Comparison of ENCODE assay signal across 21 cellular contexts in genomic region chr9:131473198-131473885, GRCh38. TPM values are rescaled to one million over a fixed set of nuclear protein-coding genes. Genes with fewer than 3 reads are reported as not detected.
DNase-seq lines count a peak whose midpoint lies in the region; ATAC-seq and TF ChIP-seq lines count a peak whose summit lies in the region.
"Had no signal": no experiment of that assay in that cellular context is flagged by ENCODE, and none has a peak within 500 bp of the region (broad histone marks: within the 10 kb centered on the region; RNA-seq: fewer than 3 reads in every experiment).

No MANE protein-coding gene starts in this region.

- peaks cover 100% of the 10 kb centered on the region for H3K36me3 ChIP-seq in lower lobe of right lung

- H3K4me3 Mint-ChIP-seq in activated naive CD4-positive, alpha-beta T cell treated with anti-CD3 and anti-CD28 coated beads, Interleukin-2, amount 10 ng/mL, durations not matched to agents 7 days and 5 days, result no peak overlapping the region
- no peak overlapping the region for H3K4me3 Mint-ChIP-seq in WTC11
- no peak overlapping the region for H3K4me3 Mint-ChIP-seq in stimulated activated effector memory CD8-positive, alpha-beta T cell treated with anti-CD3 and anti-CD28 coated beads, Interleukin-12 subunit alpha, Interleukin-12 subunit beta, amount 100 ng/mL, for 72 hours

- no peaks in the 10 kb centered on the region for H3K9me3 Mint-ChIP-seq in activated naive CD4-positive, alpha-beta T cell treated with anti-CD3 and anti-CD28 coated beads, Interleukin-2, amount 10 ng/mL, durations not matched to agents 7 days and 5 days
- no peaks in the 10 kb centered on the region for H3K9me3 Mint-ChIP-seq in WTC11
- no peaks in the 10 kb centered on the region for H3K9me3 Mint-ChIP-seq in stimulated activated effector memory CD8-positive, alpha-beta T cell treated with anti-CD3 and anti-CD28 coated beads, Interleukin-12 subunit alpha, Interleukin-12 subunit beta, amount 100 ng/mL, for 72 hours
- H3K9me3 Mint-ChIP-seq: IgD-negative memory B cell had no signal

- peaks cover 3% of the 10 kb centered on the region for H3K4me1 Mint-ChIP-seq in activated naive CD4-positive, alpha-beta T cell treated with anti-CD3 and anti-CD28 coated beads, Interleukin-2, amount 10 ng/mL, durations not matched to agents 7 days and 5 days
- H3K4me1 Mint-ChIP-seq in WTC11, result no peaks in the 10 kb centered on the region
- H3K4me1 Mint-ChIP-seq in stimulated activated effector memory CD8-positive, alpha-beta T cell treated with anti-CD3 and anti-CD28 coated beads, Interleukin-12 subunit alpha, Interleukin-12 subunit beta, amount 100 ng/mL, for 72 hours, result peaks cover 12% of the 10 kb centered on the region

- H3K4me1 ChIP-seq in lower lobe of right lung, result no peaks in the 10 kb centered on the region
- H3K4me1 ChIP-seq: Peyer's patch, testis had no signal

- intact Hi-C loops in lower lobe of right lung (cut with DNase I), result no loop called here
- intact Hi-C loops in left colon (cut with DNase I, micrococcal nuclease), result loop anchor here in 1 of 2 donors (10.0 kb wide), 1 partner anchor 109 kb away; no protein-coding TSS in a partner anchor

- peak; percentile 16 for DNase-seq in activated naive CD4-positive, alpha-beta T cell treated with anti-CD3 and anti-CD28 coated beads, Interleukin-2, amount 10 ng/mL, durations not matched to agents 7 days and 5 days
- DNase-seq in activated naive CD4-positive, alpha-beta T cell treated with Interleukin-2 at 50 U/mL for 16 hours, result no peak
- DNase-seq in WTC11 (ENCODE audit: low spot score) (no peak), lower lobe of right lung (peak; percentile 9), left colon (no peak), LoVo (ENCODE audit: low spot score) (no peak), GM10248 (ENCODE audit: extremely low spot score) (no peak)
- DNase-seq in stimulated activated effector memory CD8-positive, alpha-beta T cell treated with anti-CD3 and anti-CD28 coated beads, Interleukin-12 subunit alpha, Interleukin-12 subunit beta, amount 100 ng/mL, for 72 hours (ENCODE audit: low spot score in 2 of 2), result no peak
- DNase-seq: anterior cingulate cortex; cerebellar nuclear complex; effector CD4-positive, alpha-beta T cell; gastrocnemius medialis; NCI-H1417 treated with DMSO at 0.1 percent for 48 hours; NCI-H2107; NCI-H510A; occipital lobe; testis had no signal

- H3K4me3 ChIP-seq in lower lobe of right lung, result no peak overlapping the region
- H3K4me3 ChIP-seq: gastrocnemius medialis, Peyer's patch, testis had no signal

- ATAC-seq in WTC11 (no peak), lower lobe of right lung (no peak), left colon (no peak)
- ATAC-seq in stimulated activated effector memory CD8-positive, alpha-beta T cell treated with anti-CD3 and anti-CD28 coated beads, Interleukin-12 subunit alpha, Interleukin-12 subunit beta, amount 100 ng/mL, for 72 hours, result no peak
- ATAC-seq: esophagus mucosa, gastrocnemius medialis had no signal

- H3K27me3 ChIP-seq in lower lobe of right lung (ENCODE audit: low read depth), result no peaks in the 10 kb centered on the region
- H3K27me3 ChIP-seq: gastrocnemius medialis, Peyer's patch, testis had no signal

- no peak overlapping the region for H3K27ac ChIP-seq in lower lobe of right lung
- H3K27ac ChIP-seq: C4-2B, gastrocnemius medialis, Peyer's patch, testis had no signal

- H3K27ac Mint-ChIP-seq in activated naive CD4-positive, alpha-beta T cell treated with anti-CD3 and anti-CD28 coated beads, Interleukin-2, amount 10 ng/mL, durations not matched to agents 7 days and 5 days, result no peak overlapping the region
- H3K27ac Mint-ChIP-seq in WTC11, result 0 out of 2 replicates have a peak overlapping the region, but pooled peaks have one; percentile 33
- peak overlapping the region; percentile 7 for H3K27ac Mint-ChIP-seq in stimulated activated effector memory CD8-positive, alpha-beta T cell treated with anti-CD3 and anti-CD28 coated beads, Interleukin-12 subunit alpha, Interleukin-12 subunit beta, amount 100 ng/mL, for 72 hours

- H3K36me3 Mint-ChIP-seq in activated naive CD4-positive, alpha-beta T cell treated with anti-CD3 and anti-CD28 coated beads, Interleukin-2, amount 10 ng/mL, durations not matched to agents 7 days and 5 days, result peaks cover 62% of the 10 kb centered on the region
- peaks cover 80% of the 10 kb centered on the region for H3K36me3 Mint-ChIP-seq in WTC11
- H3K36me3 Mint-ChIP-seq in stimulated activated effector memory CD8-positive, alpha-beta T cell treated with anti-CD3 and anti-CD28 coated beads, Interleukin-12 subunit alpha, Interleukin-12 subunit beta, amount 100 ng/mL, for 72 hours, result peaks cover 98% of the 10 kb centered on the region

- TF ChIP-seq CTCF in WTC11 (IDR thresholded peaks at IDR 0.05) (no peak), lower lobe of right lung (IDR thresholded peaks at IDR 0.05) (no peak), GM10248 (IDR thresholded peaks at IDR 0.05; ENCODE audit: control extremely low read depth, extremely low read depth, low read depth, missing control alignments) (no peak)

- no peaks in the 10 kb centered on the region for H3K9me3 ChIP-seq in lower lobe of right lung
- H3K9me3 ChIP-seq: gastrocnemius medialis, Peyer's patch, testis had no signal

- no peaks in the 10 kb centered on the region for H3K27me3 Mint-ChIP-seq in activated naive CD4-positive, alpha-beta T cell treated with anti-CD3 and anti-CD28 coated beads, Interleukin-2, amount 10 ng/mL, durations not matched to agents 7 days and 5 days
- H3K27me3 Mint-ChIP-seq in WTC11 (ENCODE audit: low read depth), result no peaks in the 10 kb centered on the region; the same call in 1 of the 2 replicates
- H3K27me3 Mint-ChIP-seq: IgD-negative memory B cell had no signal

- POLR2A ChIA-PET in WTC11 (lab: Charles Lee) (no interaction called here), GM10248 (lab: Yijun Ruan, JAX) (no interaction called here)

- CTCF ChIA-PET in activated naive CD4-positive, alpha-beta T cell treated with anti-CD3 and anti-CD28 coated beads, Interleukin-2, amount 10 ng/mL, durations not matched to agents 7 days and 5 days (lab: Charles Lee), result interaction anchor here (0.8 to 1.7 kb wide), 3 partner anchors 36 to 67 kb away, joined by 3 to 8 read pairs (median 3); no protein-coding TSS in a partner anchor
- CTCF ChIA-PET in WTC11 (lab: Charles Lee) (no interaction called here), GM10248 (lab: Yijun Ruan, JAX) (interaction anchor here (1.1 kb wide), 1 partner anchor 90 kb away, joined by 3 read pairs; no protein-coding TSS in a partner anchor)

TF ChIP-seq in WTC11, 78 proteins besides CTCF, POLR2A, EP300 and RAD21:
- TF ChIP-seq, protein P1, sequence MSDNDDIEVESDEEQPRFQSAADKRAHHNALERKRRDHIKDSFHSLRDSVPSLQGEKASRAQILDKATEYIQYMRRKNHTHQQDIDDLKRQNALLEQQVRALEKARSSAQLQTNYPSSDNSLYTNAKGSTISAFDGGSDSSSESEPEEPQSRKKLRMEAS (CRISPR knock-in tag; IDR thresholded peaks at IDR 0.05), result no peak
- TF ChIP-seq ELF4 (CRISPR knock-in tag; IDR thresholded peaks at IDR 0.05; ENCODE audit: low read depth) (no peak), ZNF317 (CRISPR knock-in tag; IDR thresholded peaks at IDR 0.05; ENCODE audit: borderline replicate concordance, low read depth) (no peak), FOXJ3 (CRISPR knock-in tag; IDR thresholded peaks at IDR 0.05; ENCODE audit: borderline replicate concordance) (no peak), JUN (CRISPR knock-in tag; IDR thresholded peaks at IDR 0.05) (no peak)

RNA-seq across cellular contexts. Expression of gene POMT1, which starts 29.4 kb away (rescaled TPM):
- total RNA-seq in WTC11 (2021), result 35.2 to 36.4 TPM (median 36.2 TPM) in 3 replicates
- total RNA-seq in lower lobe of right lung, result 25.9 TPM
- 10 to 100 TPM; 30.9 to 31.0 TPM for total RNA-seq in left colon

RNA-seq across cellular contexts. Expression of gene UCK1, which starts 57.7 kb away (rescaled TPM):
- 28.0 to 30.6 TPM (median 29.6 TPM) in 3 replicates for total RNA-seq in WTC11 (2021)
- total RNA-seq in lower lobe of right lung, result 25.9 TPM
- 10 to 100 TPM; 22.6 to 29.5 TPM for total RNA-seq in left colon

Comparison
In these comparisons a context has a peak if more than half of its experiments do, and no peak if none do; other contexts are left out.
1. DNase-seq: peak in activated naive CD4-positive, alpha-beta T cell treated with anti-CD3 and anti-CD28 coated beads, Interleukin-2, amount 10 ng/mL, durations not matched to agents 7 days and 5 days (single experiment) and lower lobe of right lung (single experiment); none in activated naive CD4-positive, alpha-beta T cell treated with Interleukin-2 at 50 U/mL for 16 hours (single experiment), WTC11 (single experiment), stimulated activated effector memory CD8-positive, alpha-beta T cell treated with anti-CD3 and anti-CD28 coated beads, Interleukin-12 subunit alpha, Interleukin-12 subunit beta, amount 100 ng/mL, for 72 hours (0 of 2), left colon (0 of 2), LoVo (single experiment) and GM10248 (single experiment).